Comparison of ENCODE assay signal across 16 cellular contexts in the genomic region with DNA sequence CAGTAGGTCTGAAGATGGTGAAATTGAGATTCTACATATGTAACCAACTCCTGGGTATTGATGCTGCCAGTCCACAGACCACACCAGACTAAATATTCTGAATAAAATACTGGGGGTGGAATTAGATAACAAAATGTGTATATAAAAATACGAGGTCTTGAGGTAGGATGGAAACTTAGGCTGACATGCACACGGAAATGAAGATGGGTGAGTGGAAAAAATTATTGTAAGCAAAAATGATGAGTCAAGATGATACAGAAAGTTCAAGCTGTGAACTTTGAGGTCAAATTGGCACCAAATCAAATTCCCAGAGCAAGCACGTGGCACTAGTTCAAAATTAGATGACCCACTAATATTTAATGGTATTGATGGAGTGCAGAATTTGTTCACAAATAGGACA.
A peak's percentile ranks its signal among the peaks of the same experiment; 100 is the strongest.
DNase-seq lines count a peak whose midpoint lies in the region; ATAC-seq and TF ChIP-seq lines count a peak whose summit lies in the region.
"Had no signal": no experiment of that assay in that cellular context is flagged by ENCODE, and none has a peak within 500 bp of the region (broad histone marks: within the 10 kb centered on the region; RNA-seq: fewer than 3 reads in every experiment).

No MANE protein-coding gene starts in this region.

- no peak for TF ChIP-seq CTCF in activated CD8-positive, alpha-beta T cell treated with anti-CD3 and anti-CD28 coated beads for 36 hours (IDR thresholded peaks at IDR 0.05)

- H3K9me3 Mint-ChIP-seq in activated CD8-positive, alpha-beta T cell treated with anti-CD3 and anti-CD28 coated beads for 36 hours, result peaks cover 1% of the 10 kb centered on the region
- H3K9me3 Mint-ChIP-seq in activated CD8-positive, alpha-beta T cell treated with anti-CD3 and anti-CD28 coated beads, Interleukin-2, amount 10 ng/mL, durations not matched to agents 7 days and 5 days (ENCODE audit: insufficient read depth), result no peaks in the 10 kb centered on the region

- peaks cover 12% of the 10 kb centered on the region for H3K4me1 Mint-ChIP-seq in activated CD8-positive, alpha-beta T cell treated with anti-CD3 and anti-CD28 coated beads for 36 hours (ENCODE audit: low read depth)
- no peaks in the 10 kb centered on the region for H3K4me1 Mint-ChIP-seq in activated CD8-positive, alpha-beta T cell treated with anti-CD3 and anti-CD28 coated beads, Interleukin-2, amount 10 ng/mL, durations not matched to agents 7 days and 5 days (ENCODE audit: low read depth)
- H3K4me1 Mint-ChIP-seq: CD8-positive, alpha-beta memory T cell had no signal

- H3K27me3 Mint-ChIP-seq in activated CD8-positive, alpha-beta T cell treated with anti-CD3 and anti-CD28 coated beads for 36 hours, result no peaks in the 10 kb centered on the region
- no peaks in the 10 kb centered on the region for H3K27me3 Mint-ChIP-seq in activated CD8-positive, alpha-beta T cell treated with anti-CD3 and anti-CD28 coated beads, Interleukin-2, amount 10 ng/mL, durations not matched to agents 7 days and 5 days (ENCODE audit: low read depth)
- H3K27me3 Mint-ChIP-seq: CD8-positive, alpha-beta memory T cell had no signal

- H3K4me3 Mint-ChIP-seq in activated CD8-positive, alpha-beta T cell treated with anti-CD3 and anti-CD28 coated beads for 36 hours, result peak overlapping the region; percentile 23
- no peak overlapping the region for H3K4me3 Mint-ChIP-seq in activated CD8-positive, alpha-beta T cell treated with anti-CD3 and anti-CD28 coated beads, Interleukin-2, amount 10 ng/mL, durations not matched to agents 7 days and 5 days
- H3K4me3 Mint-ChIP-seq: CD8-positive, alpha-beta memory T cell had no signal

- CTCF ChIA-PET in activated CD8-positive, alpha-beta T cell treated with anti-CD3 and anti-CD28 coated beads for 36 hours (lab: Charles Lee), result no interaction called here
- CTCF ChIA-PET in activated CD8-positive, alpha-beta T cell treated with anti-CD3 and anti-CD28 coated beads, Interleukin-2, amount 10 ng/mL, durations not matched to agents 7 days and 5 days (lab: Charles Lee), result no interaction called here

- POLR2A ChIA-PET in activated CD8-positive, alpha-beta T cell treated with anti-CD3 and anti-CD28 coated beads for 36 hours (lab: Charles Lee), result no interaction called here
- POLR2A ChIA-PET in activated CD8-positive, alpha-beta T cell treated with anti-CD3 and anti-CD28 coated beads, Interleukin-2, amount 10 ng/mL, durations not matched to agents 7 days and 5 days (lab: Charles Lee), result no interaction called here

- intact Hi-C loops in activated CD8-positive, alpha-beta T cell treated with anti-CD3 and anti-CD28 coated beads for 36 hours (cut with micrococcal nuclease), result no loop called here

- H3K36me3 Mint-ChIP-seq in activated CD8-positive, alpha-beta T cell treated with anti-CD3 and anti-CD28 coated beads for 36 hours (ENCODE audit: low read depth), result no peaks in the 10 kb centered on the region
- no peaks in the 10 kb centered on the region for H3K36me3 Mint-ChIP-seq in activated CD8-positive, alpha-beta T cell treated with anti-CD3 and anti-CD28 coated beads, Interleukin-2, amount 10 ng/mL, durations not matched to agents 7 days and 5 days (ENCODE audit: low read depth)

- peak; percentile 51 for ATAC-seq in activated CD8-positive, alpha-beta T cell treated with anti-CD3 and anti-CD28 coated beads for 36 hours
- no peak for ATAC-seq in activated CD8-positive, alpha-beta T cell treated with anti-CD3 and anti-CD28 coated beads, Interleukin-2, amount 10 ng/mL, durations not matched to agents 7 days and 5 days
- ATAC-seq in GM18517 (IDR thresholded peaks at IDR 0.05; ENCODE audit: unreplicated experiment), result peak; percentile 67
- ATAC-seq in GM21423 (IDR thresholded peaks at IDR 0.05; ENCODE audit: unreplicated experiment), result no peak
- ATAC-seq: A549 had no signal

- DNase-seq in activated CD8-positive, alpha-beta T cell treated with anti-CD3 and anti-CD28 coated beads for 36 hours, result peak; percentile 23
- DNase-seq in activated CD8-positive, alpha-beta T cell treated with anti-CD3 and anti-CD28 coated beads, Interleukin-2, amount 10 ng/mL, durations not matched to agents 7 days and 5 days, result no peak
- peak; percentile 14 for DNase-seq in M059J (ENCODE audit: low read depth)
- DNase-seq in myocyte (ENCODE audit: low read depth), result peak; percentile 24
- DNase-seq in H4 (ENCODE audit: low spot score), result no peak
- no peak for DNase-seq in NCI-H2227 treated with DMSO at 0.1 percent for 48 hours (lab: John Stamatoyannopoulos, UW)
- DNase-seq: CD8-positive, alpha-beta memory T cell; DMS79 treated with DMSO at 0.1 percent for 48 hours; NCI-H1436; NCI-H2029; NCI-H510A; NCI-H774; PC-9 had no signal

- H3K27ac Mint-ChIP-seq in activated CD8-positive, alpha-beta T cell treated with anti-CD3 and anti-CD28 coated beads for 36 hours, result peak overlapping the region; percentile 17
- H3K27ac Mint-ChIP-seq in activated CD8-positive, alpha-beta T cell treated with anti-CD3 and anti-CD28 coated beads, Interleukin-2, amount 10 ng/mL, durations not matched to agents 7 days and 5 days, result no peak overlapping the region
- H3K27ac Mint-ChIP-seq: CD8-positive, alpha-beta memory T cell had no signal

Comparison
In these comparisons a context has a peak if more than half of its experiments do, and no peak if none do; other contexts are left out.
1. ATAC-seq: peak in activated CD8-positive, alpha-beta T cell treated with anti-CD3 and anti-CD28 coated beads for 36 hours (single experiment) and GM18517 (single experiment); none in activated CD8-positive, alpha-beta T cell treated with anti-CD3 and anti-CD28 coated beads, Interleukin-2, amount 10 ng/mL, durations not matched to agents 7 days and 5 days (single experiment) and GM21423 (single experiment).
2. DNase-seq: peak in activated CD8-positive, alpha-beta T cell treated with anti-CD3 and anti-CD28 coated beads for 36 hours (single experiment), M059J (single experiment) and myocyte (single experiment); none in activated CD8-positive, alpha-beta T cell treated with anti-CD3 and anti-CD28 coated beads, Interleukin-2, amount 10 ng/mL, durations not matched to agents 7 days and 5 days (single experiment), H4 (single experiment) and NCI-H2227 treated with DMSO at 0.1 percent for 48 hours (single experiment).